20 cellular contexts compared by ENCODE assay signal in genomic region chr4:73053076-73053475, GRCh38. TPM values are rescaled to one million over a fixed set of nuclear protein-coding genes. Genes with fewer than 3 reads are reported as not detected.
A peak's percentile ranks its signal among the peaks of the same experiment; 100 is the strongest.
DNase-seq lines count a peak whose midpoint lies in the region; ATAC-seq and TF ChIP-seq lines count a peak whose summit lies in the region.
"Had no signal": no experiment of that assay in that cellular context is flagged by ENCODE, and none has a peak within 500 bp of the region (broad histone marks: within the 10 kb centered on the region; RNA-seq: fewer than 3 reads in every experiment).

No MANE protein-coding gene starts in this region.

- H3K36me3 ChIP-seq in IMR-90 (ENCODE audit: control insufficient read depth, insufficient read depth, low read length) (peaks cover 9% of the 10 kb centered on the region), adipocyte (ENCODE audit: control insufficient read depth, insufficient read depth, low read length, severe bottlenecking) (peaks cover 32% of the 10 kb centered on the region)

- no CpG with 5 or more reads among the region's 5 CpGs for WGBS in IMR-90 (ENCODE audit: extremely low coverage in 2 of 2, insufficient read length in 1 of 2), 2 experiments

- H2BK120ac ChIP-seq in IMR-90 (ENCODE audit: low read depth, low read length), result no peak overlapping the region

- H3K4me2 ChIP-seq in IMR-90 (ENCODE audit: low read depth, low read length), result no peak overlapping the region
- H3K4me2 ChIP-seq: BLaER1 had no signal

- peak; percentile 28 for DNase-seq in IMR-90
- peak; percentile 35 for DNase-seq in adipocyte (ENCODE audit: low read depth)
- DNase-seq in choroid plexus epithelial cell (ENCODE audit: low read depth), result peak; percentile 57
- DNase-seq in iris pigment epithelial cell (ENCODE audit: low read depth), result peak; percentile 79
- DNase-seq in amygdala (lab: John Stamatoyannopoulos, UW), result no peak
- DNase-seq in RKO (ENCODE audit: low spot score), result no peak
- no peak for DNase-seq in HPDE6-E6E7 (ENCODE audit: extremely low spot score)
- DNase-seq: CD4-positive, alpha-beta T cell; COR-L47; GDM1; MM.1S; NCI-H1105 treated with DMSO at 0.1 percent for 48 hours; NCI-H2029 treated with DMSO at 0.1 percent for 48 hours; NCI-H226; NCI-H524 treated with DMSO at 0.1 percent for 48 hours; NCI-H82 had no signal

- no peak overlapping the region for H2AK5ac ChIP-seq in IMR-90 (ENCODE audit: low read depth, low read length)

- TF ChIP-seq POLR2A in IMR-90 (IDR thresholded peaks at IDR 0.05; ENCODE audit: low read depth, low read length), result no peak

- H3K56ac ChIP-seq in IMR-90 (ENCODE audit: extremely low read depth, insufficient read depth, low read length), result no peak overlapping the region

- no peak overlapping the region for H2AK9ac ChIP-seq in IMR-90 (replicated peaks; ENCODE audit: low read depth, low read length, poor library complexity)

- CTCF ChIA-PET in IMR-90 (lab: Yijun Ruan, JAX), result no interaction called here

- in situ Hi-C loops in IMR-90 (cut with MboI; ENCODE audit: low sequenced_read_pairs), result no loop called here

- H3K4me1 ChIP-seq in IMR-90 (ENCODE audit: control insufficient read depth, insufficient read depth, low read length) (0 out of 2 replicates have a peak, but pooled peaks cover 1% of the 10 kb centered on the region), adipocyte (ENCODE audit: control insufficient read depth, insufficient read depth, low read length) (no peaks in the 10 kb centered on the region)
- H3K4me1 ChIP-seq: BLaER1, SJSA1 had no signal

- H3K23ac ChIP-seq in IMR-90 (ENCODE audit: low read depth, low read length), result no peak overlapping the region

- H4K20me1 ChIP-seq in IMR-90 (ENCODE audit: insufficient read depth, low read length), result no peaks in the 10 kb centered on the region
- H4K20me1 ChIP-seq: BLaER1 had no signal

- H3K4ac ChIP-seq in IMR-90 (ENCODE audit: low read depth, low read length), result no peak overlapping the region

- no peak overlapping the region for H3K4me3 ChIP-seq in IMR-90 (ENCODE audit: insufficient read depth, low read depth, low read length)
- H3K4me3 ChIP-seq in adipocyte (ENCODE audit: low read length), result no peak overlapping the region
- H3K4me3 ChIP-seq in choroid plexus epithelial cell (ENCODE audit: low read depth, low read length), result no peak overlapping the region
- H3K4me3 ChIP-seq: BLaER1, K562, SJSA1 had no signal

- no peak overlapping the region for H2BK20ac ChIP-seq in IMR-90 (ENCODE audit: low read depth, low read length)

- no peak for TF ChIP-seq CTCF in IMR-90 (conservative IDR thresholded peaks at IDR 0.05; ENCODE audit: low read depth, low read length)
- no peak for TF ChIP-seq CTCF in choroid plexus epithelial cell (conservative IDR thresholded peaks at IDR 0.05; ENCODE audit: low read depth, low read length)

- H2BK15ac ChIP-seq in IMR-90 (ENCODE audit: low read depth, low read length), result no peak overlapping the region

- peak; percentile 42; the same call in 1 of the 2 replicates for ATAC-seq in IMR-90 (ENCODE audit: low read depth)
- ATAC-seq: K562, Right ventricle myocardium inferior had no signal

- intact Hi-C loops in IMR-90 (cut with micrococcal nuclease), result no loop called here

- H3K9me3 ChIP-seq in IMR-90 (ENCODE audit: control insufficient read depth, insufficient read depth, low read length) (no peaks in the 10 kb centered on the region), adipocyte (ENCODE audit: control insufficient read depth, low read length) (no peaks in the 10 kb centered on the region)
- H3K9me3 ChIP-seq: BLaER1, SJSA1 had no signal

- H3K9ac ChIP-seq in IMR-90 (ENCODE audit: low read depth, low read length) (no peak overlapping the region), adipocyte (ENCODE audit: low read length) (no peak overlapping the region)
- H3K9ac ChIP-seq: BLaER1 had no signal

- no peak overlapping the region for H4K91ac ChIP-seq in IMR-90 (ENCODE audit: insufficient read depth, low read depth, low read length)

- no peak for TF ChIP-seq RAD21 in IMR-90 (IDR thresholded peaks at IDR 0.05; ENCODE audit: low read length)

- POLR2A ChIA-PET in IMR-90 (lab: Charles Lee; ENCODE audit: unreplicated experiment), result no interaction called here

- H3K27me3 ChIP-seq in IMR-90 (ENCODE audit: control insufficient read depth, insufficient read depth, low read length), result no peaks in the 10 kb centered on the region
- no peaks in the 10 kb centered on the region for H3K27me3 ChIP-seq in adipocyte (replicated peaks; ENCODE audit: control insufficient read depth, insufficient read depth, low read length)
- H3K27me3 ChIP-seq: BLaER1, SJSA1 had no signal

- H4K8ac ChIP-seq in IMR-90 (ENCODE audit: low read depth in 2 of 2, low read length in 2 of 2), result no peak overlapping the region

- H2BK5ac ChIP-seq in IMR-90 (ENCODE audit: low read depth, low read length, poor library complexity, severe bottlenecking), result no peak overlapping the region

- H3K18ac ChIP-seq in IMR-90 (ENCODE audit: low read depth, low read length), result no peak overlapping the region

- H2AFZ ChIP-seq in IMR-90 (replicated peaks; ENCODE audit: low read length, poor library complexity), result no peak overlapping the region

- H3K14ac ChIP-seq in IMR-90 (replicated peaks; ENCODE audit: low read depth, low read length), result no peak overlapping the region

- no peak overlapping the region for H4K5ac ChIP-seq in IMR-90 (ENCODE audit: low read depth, low read length)

- no TSS peak for BruUV-seq in IMR-90 (replicated peaks; lab: Mats Ljungman, UMichigan)

- dilution Hi-C loops in IMR-90 (cut with HindIII; ENCODE audit: low sequenced_read_pairs, unreplicated experiment), result no loop called here

- H3K27ac ChIP-seq in IMR-90 (ENCODE audit: insufficient read depth, low read length), result no peak overlapping the region
- H3K27ac ChIP-seq: BLaER1, SJSA1 had no signal

- no peaks in the 10 kb centered on the region for H3K9me1 ChIP-seq in IMR-90 (ENCODE audit: insufficient read depth, low read length)

- H3K79me1 ChIP-seq in IMR-90 (ENCODE audit: low read depth in 1 of 2, low read length in 2 of 2), result no peaks in the 10 kb centered on the region

TF ChIP-seq in IMR-90, 13 proteins besides CTCF, POLR2A, EP300 and RAD21:
- no peak for TF ChIP-seq BHLHE40 (IDR thresholded peaks at IDR 0.05; ENCODE audit: low read depth, low read length)
- no peak for TF ChIP-seq RCOR1 (IDR thresholded peaks at IDR 0.05; ENCODE audit: insufficient replicate concordance, low read length)
- TF ChIP-seq MAZ (IDR thresholded peaks at IDR 0.05; ENCODE audit: borderline replicate concordance, low read depth, low read length), result no peak
- TF ChIP-seq MXI1 (IDR thresholded peaks at IDR 0.05; ENCODE audit: borderline replicate concordance, low read depth, low read length), result no peak
- TF ChIP-seq CHD1 (IDR thresholded peaks at IDR 0.05; ENCODE audit: low read depth, low read length), result no peak
- TF ChIP-seq, protein P1, sequence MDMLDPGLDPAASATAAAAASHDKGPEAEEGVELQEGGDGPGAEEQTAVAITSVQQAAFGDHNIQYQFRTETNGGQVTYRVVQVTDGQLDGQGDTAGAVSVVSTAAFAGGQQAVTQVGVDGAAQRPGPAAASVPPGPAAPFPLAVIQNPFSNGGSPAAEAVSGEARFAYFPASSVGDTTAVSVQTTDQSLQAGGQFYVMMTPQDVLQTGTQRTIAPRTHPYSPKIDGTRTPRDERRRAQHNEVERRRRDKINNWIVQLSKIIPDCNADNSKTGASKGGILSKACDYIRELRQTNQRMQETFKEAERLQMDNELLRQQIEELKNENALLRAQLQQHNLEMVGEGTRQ (IDR thresholded peaks at IDR 0.05; ENCODE audit: low read depth, low read length), result no peak
- TF ChIP-seq RFX5 (IDR thresholded peaks at IDR 0.05; ENCODE audit: low read depth, low read length), result no peak
- no peak for TF ChIP-seq SMC3 (IDR thresholded peaks at IDR 0.05; ENCODE audit: low read depth, low read length)
- no peak for TF ChIP-seq MAFK (IDR thresholded peaks at IDR 0.05; ENCODE audit: low read depth, low read length)
- TF ChIP-seq CEBPB (IDR thresholded peaks at IDR 0.05; ENCODE audit: low read depth, low read length), result no peak
- TF ChIP-seq ELK1 (IDR thresholded peaks at IDR 0.05; ENCODE audit: borderline replicate concordance, low read depth, low read length), result no peak
- no peak for TF ChIP-seq NFE2L2 (IDR thresholded peaks at IDR 0.05; ENCODE audit: low read depth, low read length)
- no peak for TF ChIP-seq FOS (IDR thresholded peaks at IDR 0.05; ENCODE audit: low read depth, low read length)

RNA-seq across cellular contexts. Expression of gene COX18, which starts 16.4 kb away (rescaled TPM):
- 20.6 and 22.0 TPM in 2 replicates for total RNA-seq in IMR-90 (2012; rRNA removed)
- 6.0 and 8.0 TPM in 2 replicates for polyA plus RNA-seq in IMR-90 (2012; rRNA removed)
- 4.1 and 7.9 TPM in 2 replicates for polyA plus RNA-seq in IMR-90 (2012; cell fraction: cytosol; rRNA removed)
- polyA plus RNA-seq in IMR-90 (2012; cell fraction: nucleus; rRNA removed; ENCODE audit: low replicate concordance), result 6.7 and 15.3 TPM in 2 replicates

Comparison
In these comparisons a context has a peak if more than half of its experiments do, and no peak if none do; other contexts are left out.
1. DNase-seq: peak in IMR-90 (single experiment), adipocyte (single experiment), choroid plexus epithelial cell (single experiment) and iris pigment epithelial cell (single experiment); none in amygdala (0 of 56), RKO (single experiment) and HPDE6-E6E7 (single experiment).